ENCODE assay signal across 10 cellular contexts in genomic region chr19:3338541-3339181, GRCh38. TPM values are rescaled to one million over a fixed set of nuclear protein-coding genes. Genes with fewer than 3 reads are reported as not detected.
DNase-seq lines count a peak whose midpoint lies in the region; ATAC-seq, FAIRE-seq and TF ChIP-seq lines count a peak whose summit lies in the region.
"Had no signal": no experiment of that assay in that cellular context is flagged by ENCODE, and none has a peak within 500 bp of the region (broad histone marks: within the 10 kb centered on the region; RNA-seq: fewer than 3 reads in every experiment).

No MANE protein-coding gene starts in this region.

- no peak overlapping the region for H3K27ac ChIP-seq in HEK293 (ENCODE audit: extremely low read depth, low read depth, low read length)
- H3K27ac ChIP-seq: parathyroid adenoma had no signal

- H3K4me1 ChIP-seq in HEK293 (ENCODE audit: control insufficient read depth, insufficient read depth, low read length), result no peaks in the 10 kb centered on the region

- H3K4me3 ChIP-seq in HEK293 (ENCODE audit: low read depth, low read length), result no peak overlapping the region

- no peaks in the 10 kb centered on the region for H3K9me3 ChIP-seq in HEK293 (ENCODE audit: control insufficient read depth, insufficient read depth, low read depth, low read length)

- DNase-seq in activated CD8-positive, alpha-beta T cell treated with anti-CD3 and anti-CD28 coated beads, Interleukin-2, amount 10 ng/mL, durations not matched to agents 7 days and 5 days, result peak; percentile 60
- DNase-seq in fibroblast of gingiva (ENCODE audit: low read depth), result peak; percentile 28
- DNase-seq in stimulated activated CD4-positive, alpha-beta T cell treated with anti-CD3 and anti-CD28 coated beads, Interleukin-4, amount 100 ng/mL, for 4 hours, result peak; percentile 42 to 56
- no peak for DNase-seq in mesothelial cell of epicardium (ENCODE audit: low spot score in 2 of 2, unreplicated experiment in 2 of 2)
- no peak for DNase-seq in osteocyte (ENCODE audit: extremely low spot score, unreplicated experiment)
- no peak for DNase-seq in cerebellar nuclear complex (lab: John Stamatoyannopoulos, UW)
- no peak for DNase-seq in D721Med (ENCODE audit: insufficient read length, low spot score)

- no peak for TF ChIP-seq CTCF in HEK293 (tag by site-specific recombination; IDR thresholded peaks at IDR 0.05)
- no peak for TF ChIP-seq CTCF in mesothelial cell of epicardium (IDR thresholded peaks at IDR 0.05; ENCODE audit: unreplicated experiment)
- TF ChIP-seq CTCF in osteocyte (IDR thresholded peaks at IDR 0.05), result no peak
- no peak for TF ChIP-seq CTCF in D721Med (IDR thresholded peaks at IDR 0.05; ENCODE audit: insufficient read depth, missing control alignments)

- no peaks in the 10 kb centered on the region for H3K36me3 ChIP-seq in HEK293 (ENCODE audit: control insufficient read depth in 2 of 2, insufficient read depth in 1 of 2, low read length in 2 of 2)

- H3K9me3 Mint-ChIP-seq in activated CD8-positive, alpha-beta T cell treated with anti-CD3 and anti-CD28 coated beads, Interleukin-2, amount 10 ng/mL, durations not matched to agents 7 days and 5 days (ENCODE audit: insufficient read depth), result no peaks in the 10 kb centered on the region
- H3K9me3 Mint-ChIP-seq in mesothelial cell of epicardium (no peaks in the 10 kb centered on the region), osteocyte (ENCODE audit: unreplicated experiment) (no peaks in the 10 kb centered on the region)

- H3K4me3 Mint-ChIP-seq in activated CD8-positive, alpha-beta T cell treated with anti-CD3 and anti-CD28 coated beads, Interleukin-2, amount 10 ng/mL, durations not matched to agents 7 days and 5 days, result no peak overlapping the region
- no peak overlapping the region for H3K4me3 Mint-ChIP-seq in mesothelial cell of epicardium
- no peak overlapping the region for H3K4me3 Mint-ChIP-seq in osteocyte (ENCODE audit: unreplicated experiment)

- FAIRE-seq in D721Med (lab: Jason Lieb, UNC), result no peak
- FAIRE-seq: endometrium had no signal

- POLR2A ChIA-PET in HEK293 (lab: Yijun Ruan, JAX), result interaction anchor here (0.6 kb wide), 1 partner anchor 96 kb away, joined by 7 read pairs; no protein-coding TSS in a partner anchor
- POLR2A ChIA-PET in activated CD8-positive, alpha-beta T cell treated with anti-CD3 and anti-CD28 coated beads, Interleukin-2, amount 10 ng/mL, durations not matched to agents 7 days and 5 days (lab: Charles Lee), result no interaction called here

- CTCF ChIA-PET in HEK293 (lab: Yijun Ruan, JAX), result interaction anchor here (0.7 to 1.6 kb wide), 3 partner anchors 10 to 147 kb away, joined by 4 to 9 read pairs (median 5); no protein-coding TSS in a partner anchor
- CTCF ChIA-PET in activated CD8-positive, alpha-beta T cell treated with anti-CD3 and anti-CD28 coated beads, Interleukin-2, amount 10 ng/mL, durations not matched to agents 7 days and 5 days (lab: Charles Lee), result interaction anchor here (0.9 to 1.2 kb wide), 2 partner anchors 34 to 90 kb away, joined by 4 read pairs; no protein-coding TSS in a partner anchor

- peaks cover 11% of the 10 kb centered on the region for H3K4me1 Mint-ChIP-seq in activated CD8-positive, alpha-beta T cell treated with anti-CD3 and anti-CD28 coated beads, Interleukin-2, amount 10 ng/mL, durations not matched to agents 7 days and 5 days (ENCODE audit: low read depth)
- H3K4me1 Mint-ChIP-seq in mesothelial cell of epicardium (no peaks in the 10 kb centered on the region), osteocyte (ENCODE audit: unreplicated experiment) (peaks cover 32% of the 10 kb centered on the region)

- H3K36me3 Mint-ChIP-seq in activated CD8-positive, alpha-beta T cell treated with anti-CD3 and anti-CD28 coated beads, Interleukin-2, amount 10 ng/mL, durations not matched to agents 7 days and 5 days (ENCODE audit: low read depth), result no peaks in the 10 kb centered on the region
- H3K36me3 Mint-ChIP-seq in mesothelial cell of epicardium, result no peaks in the 10 kb centered on the region
- no peaks in the 10 kb centered on the region for H3K36me3 Mint-ChIP-seq in osteocyte (ENCODE audit: unreplicated experiment)

- H3K27ac Mint-ChIP-seq in activated CD8-positive, alpha-beta T cell treated with anti-CD3 and anti-CD28 coated beads, Interleukin-2, amount 10 ng/mL, durations not matched to agents 7 days and 5 days, result peak overlapping the region; percentile 77
- H3K27ac Mint-ChIP-seq in mesothelial cell of epicardium, result no peak overlapping the region
- H3K27ac Mint-ChIP-seq in osteocyte (ENCODE audit: unreplicated experiment), result no peak overlapping the region

- H3K27me3 Mint-ChIP-seq in activated CD8-positive, alpha-beta T cell treated with anti-CD3 and anti-CD28 coated beads, Interleukin-2, amount 10 ng/mL, durations not matched to agents 7 days and 5 days (ENCODE audit: low read depth), result no peaks in the 10 kb centered on the region
- H3K27me3 Mint-ChIP-seq in mesothelial cell of epicardium (ENCODE audit: low read depth) (peaks cover 32% of the 10 kb centered on the region), osteocyte (ENCODE audit: unreplicated experiment) (no peaks in the 10 kb centered on the region)

- ATAC-seq in activated CD8-positive, alpha-beta T cell treated with anti-CD3 and anti-CD28 coated beads, Interleukin-2, amount 10 ng/mL, durations not matched to agents 7 days and 5 days, result peak; percentile 62

TF ChIP-seq in HEK293, 187 proteins besides CTCF, POLR2A, EP300 and RAD21:
- TF ChIP-seq ZNF174 (tag by site-specific recombination; IDR thresholded peaks at IDR 0.05) (no peak), BCL11A (tag by site-specific recombination; IDR thresholded peaks at IDR 0.05; ENCODE audit: low read depth) (peak; percentile 91), BCL11B (tag by site-specific recombination; IDR thresholded peaks at IDR 0.05; ENCODE audit: low read depth) (peak; percentile 89)

RNA-seq across cellular contexts. Expression of gene NFIC, which starts 27.7 kb away (rescaled TPM):
- total RNA-seq in activated CD8-positive, alpha-beta T cell treated with anti-CD3 and anti-CD28 coated beads, Interleukin-2, amount 10 ng/mL, durations not matched to agents 7 days and 5 days, result 10 to 100 TPM; 13.4 to 14.0 TPM
- total RNA-seq in mesothelial cell of epicardium (28.6 to 32.9 TPM (median 32.2 TPM) in 3 replicates), osteocyte (61.4 and 63.8 TPM in 2 replicates)

Comparison
In these comparisons a context has a peak if more than half of its experiments do, and no peak if none do; other contexts are left out.
1. DNase-seq: peak in activated CD8-positive, alpha-beta T cell treated with anti-CD3 and anti-CD28 coated beads, Interleukin-2, amount 10 ng/mL, durations not matched to agents 7 days and 5 days (single experiment), fibroblast of gingiva (single experiment) and stimulated activated CD4-positive, alpha-beta T cell treated with anti-CD3 and anti-CD28 coated beads, Interleukin-4, amount 100 ng/mL, for 4 hours (2 of 2); none in mesothelial cell of epicardium (0 of 2), osteocyte (single experiment), cerebellar nuclear complex (0 of 2) and D721Med (single experiment).